Comparison of ENCODE assay signal across 1 cellular context in genomic region chr14:64971452-64971889, GRCh38.
TF ChIP-seq lines count a peak whose summit lies in the region.

No MANE protein-coding gene starts in this region.

TF ChIP-seq in IMR-90, 13 proteins besides CTCF, POLR2A, EP300 and RAD21 (continued from another document):
- TF ChIP-seq FOS (IDR thresholded peaks at IDR 0.05; ENCODE audit: low read depth, low read length): no peak
TF ChIP-seq in IMR-90: peak in this region for 0.
